22 cellular contexts compared by ENCODE assay signal in the genomic region with DNA sequence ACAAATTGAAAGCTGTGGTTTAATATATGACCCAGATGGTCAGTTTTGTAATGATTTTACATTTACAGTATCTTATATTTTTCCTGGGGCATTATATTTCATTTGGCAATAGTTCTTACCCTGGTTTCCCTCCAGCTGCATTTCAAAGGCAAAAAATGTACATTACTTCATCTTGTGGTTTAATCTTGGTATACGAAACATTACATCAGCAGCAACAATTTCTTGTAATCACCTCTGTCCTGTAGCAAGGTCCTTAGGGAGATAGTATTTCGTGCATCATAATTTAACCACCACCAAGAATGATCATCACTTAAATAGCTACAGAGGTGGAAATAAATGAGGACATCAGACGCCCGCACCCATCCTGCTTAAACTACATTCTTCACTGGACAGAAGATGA. TPM values are rescaled to one million over a fixed set of nuclear protein-coding genes. Genes with fewer than 3 reads are reported as not detected.
DNase-seq lines count a peak whose midpoint lies in the region; ATAC-seq and TF ChIP-seq lines count a peak whose summit lies in the region.
"Had no signal": no experiment of that assay in that cellular context is flagged by ENCODE, and none has a peak within 500 bp of the region (broad histone marks: within the 10 kb centered on the region; RNA-seq: fewer than 3 reads in every experiment).

No MANE protein-coding gene starts in this region.

- peaks cover 12% of the 10 kb centered on the region for H3K9me3 Mint-ChIP-seq in type B pancreatic cell
- H3K9me3 Mint-ChIP-seq in activated CD8-positive, alpha-beta T cell treated with anti-CD3 and anti-CD28 coated beads for 36 hours, result no peaks in the 10 kb centered on the region

- H3K27me3 Mint-ChIP-seq in type B pancreatic cell, result no peaks in the 10 kb centered on the region
- peaks cover 2% of the 10 kb centered on the region for H3K27me3 Mint-ChIP-seq in activated CD8-positive, alpha-beta T cell treated with anti-CD3 and anti-CD28 coated beads for 36 hours
- H3K27me3 Mint-ChIP-seq: stimulated activated naive B cell treated with anti-CD40 and anti-IgM and Interleukin-4, amounts not matched to agents 10 μg/mL and 1 μg/mL and 100 μg/mL, for 72 hours had no signal

- no peak overlapping the region for H3K27ac ChIP-seq in fibroblast of lung (ENCODE audit: insufficient read depth, low read length)
- H3K27ac ChIP-seq: dorsolateral prefrontal cortex, tibial artery had no signal

- POLR2A ChIA-PET in activated CD8-positive, alpha-beta T cell treated with anti-CD3 and anti-CD28 coated beads for 36 hours (lab: Charles Lee), result no interaction called here

- H3K4me2 ChIP-seq in fibroblast of lung (ENCODE audit: extremely low read depth, insufficient read depth, low read length), result no peak overlapping the region

- ATAC-seq in left colon, result no peak
- no peak for ATAC-seq in activated CD8-positive, alpha-beta T cell treated with anti-CD3 and anti-CD28 coated beads for 36 hours
- ATAC-seq: stimulated activated naive B cell treated with anti-CD40 and anti-IgM and Interleukin-4, amounts not matched to agents 10 μg/mL and 1 μg/mL and 100 μg/mL, for 72 hours had no signal

- H2AFZ ChIP-seq in fibroblast of lung (ENCODE audit: low read length), result no peak overlapping the region

- peaks cover 32% of the 10 kb centered on the region for H3K27me3 ChIP-seq in adipocyte (replicated peaks; ENCODE audit: control insufficient read depth, insufficient read depth, low read length)
- H3K27me3 ChIP-seq in fibroblast of lung (ENCODE audit: control insufficient read depth, insufficient read depth, low read length), result no peaks in the 10 kb centered on the region
- H3K27me3 ChIP-seq: tibial artery had no signal

- TF ChIP-seq CTCF in fibroblast of lung (conservative IDR thresholded peaks at IDR 0.05 in 1 of 2, IDR thresholded peaks at IDR 0.05 in 1 of 2; ENCODE audit: low read depth in 1 of 2, low read length in 2 of 2), result no peak
- no peak for TF ChIP-seq CTCF in type B pancreatic cell (conservative IDR thresholded peaks at IDR 0.05)
- no peak for TF ChIP-seq CTCF in activated CD8-positive, alpha-beta T cell treated with anti-CD3 and anti-CD28 coated beads for 36 hours (IDR thresholded peaks at IDR 0.05)

- intact Hi-C loops in left colon (cut with DNase I, micrococcal nuclease), result no loop called here
- intact Hi-C loops in activated CD8-positive, alpha-beta T cell treated with anti-CD3 and anti-CD28 coated beads for 36 hours (cut with micrococcal nuclease), result no loop called here

- H3K9me3 ChIP-seq in adipocyte (ENCODE audit: control insufficient read depth, low read length), result peaks cover 7% of the 10 kb centered on the region
- no peaks in the 10 kb centered on the region for H3K9me3 ChIP-seq in fibroblast of lung (ENCODE audit: control insufficient read depth, insufficient read depth, low read depth, low read length)

- H3K9ac ChIP-seq in adipocyte (ENCODE audit: low read length) (no peak overlapping the region), fibroblast of lung (ENCODE audit: insufficient read depth, low read length) (no peak overlapping the region)

- peaks cover 25% of the 10 kb centered on the region for H3K4me1 Mint-ChIP-seq in type B pancreatic cell (ENCODE audit: unreplicated experiment)
- H3K4me1 Mint-ChIP-seq in activated CD8-positive, alpha-beta T cell treated with anti-CD3 and anti-CD28 coated beads for 36 hours (ENCODE audit: low read depth), result no peaks in the 10 kb centered on the region
- H3K4me1 Mint-ChIP-seq: CD4-positive, alpha-beta memory T cell; stimulated activated naive B cell treated with anti-CD40 and anti-IgM and Interleukin-4, amounts not matched to agents 10 μg/mL and 1 μg/mL and 100 μg/mL, for 72 hours had no signal

- peak overlapping the region; percentile 27 for H3K27ac Mint-ChIP-seq in type B pancreatic cell
- no peak overlapping the region for H3K27ac Mint-ChIP-seq in activated CD8-positive, alpha-beta T cell treated with anti-CD3 and anti-CD28 coated beads for 36 hours
- H3K27ac Mint-ChIP-seq: CD4-positive, alpha-beta memory T cell; stimulated activated naive B cell treated with anti-CD40 and anti-IgM and Interleukin-4, amounts not matched to agents 10 μg/mL and 1 μg/mL and 100 μg/mL, for 72 hours had no signal

- CTCF ChIA-PET in activated CD8-positive, alpha-beta T cell treated with anti-CD3 and anti-CD28 coated beads for 36 hours (lab: Charles Lee), result no interaction called here

- no peaks in the 10 kb centered on the region for H4K20me1 ChIP-seq in fibroblast of lung (ENCODE audit: control insufficient read depth, extremely low read depth, insufficient read depth, low read length)

- H3K4me3 ChIP-seq in adipocyte (ENCODE audit: low read length) (no peak overlapping the region), fibroblast of lung (replicated peaks in 1 of 4; ENCODE audit: control extremely low read depth in 1 of 4, insufficient read depth in 1 of 4, low read depth in 3 of 4, low read length in 4 of 4) (no peak overlapping the region)
- H3K4me3 ChIP-seq: dorsolateral prefrontal cortex, tibial artery had no signal

- H3K36me3 ChIP-seq in adipocyte (ENCODE audit: control insufficient read depth, insufficient read depth, low read length, severe bottlenecking) (no peaks in the 10 kb centered on the region), fibroblast of lung (ENCODE audit: control insufficient read depth, insufficient read depth, low read length) (no peaks in the 10 kb centered on the region)
- H3K36me3 ChIP-seq: tibial artery had no signal

- DNase-seq in M059J (ENCODE audit: low read depth) (peak; percentile 1), adipocyte (ENCODE audit: low read depth) (peak; percentile 73), fibroblast of lung (ENCODE audit: low read depth in 2 of 2) (peak; percentile 83 to 90), type B pancreatic cell (ENCODE audit: extremely low spot score, unreplicated experiment) (no peak), left colon (no peak), T-helper 2 cell (no peak)
- no peak for DNase-seq in activated CD8-positive, alpha-beta T cell treated with anti-CD3 and anti-CD28 coated beads for 36 hours
- DNase-seq: activated CD4-positive, CD25-positive, alpha-beta regulatory T cell treated with anti-CD3 and anti-CD28 coated beads, Interleukin-2, amount 50 U/mL, for 72 hours; activated effector memory CD4-positive, alpha-beta T cell treated with Interleukin-2 at 50 U/mL for 16 hours; CD4-positive, alpha-beta memory T cell; DMS79 treated with DMSO at 0.1 percent for 48 hours; dorsolateral prefrontal cortex; hypothalamus; Karpas-422; kidney glomerular epithelial cell; NCI-H1436 treated with DMSO at 0.1 percent for 48 hours; NCI-H510A treated with DMSO at 0.1 percent for 48 hours; stimulated activated CD4-positive, alpha-beta T cell treated with anti-CD3 and anti-CD28 coated beads, Interleukin-15, amount 100 ng/mL, for 24 hours; stimulated activated naive B cell treated with anti-CD40 and anti-IgM and Interleukin-4, amounts not matched to agents 10 μg/mL and 1 μg/mL and 100 μg/mL, for 72 hours; T-helper 9 cell; tibial artery had no signal

- H3K36me3 Mint-ChIP-seq in type B pancreatic cell, result peaks cover 21% of the 10 kb centered on the region
- H3K36me3 Mint-ChIP-seq in activated CD8-positive, alpha-beta T cell treated with anti-CD3 and anti-CD28 coated beads for 36 hours (ENCODE audit: low read depth), result no peaks in the 10 kb centered on the region
- H3K36me3 Mint-ChIP-seq: CD4-positive, alpha-beta memory T cell; stimulated activated naive B cell treated with anti-CD40 and anti-IgM and Interleukin-4, amounts not matched to agents 10 μg/mL and 1 μg/mL and 100 μg/mL, for 72 hours had no signal

- no peaks in the 10 kb centered on the region for H3K79me2 ChIP-seq in fibroblast of lung (ENCODE audit: control insufficient read depth, insufficient read depth, low read length)

- H3K4me3 Mint-ChIP-seq in type B pancreatic cell, result no peak overlapping the region
- H3K4me3 Mint-ChIP-seq in activated CD8-positive, alpha-beta T cell treated with anti-CD3 and anti-CD28 coated beads for 36 hours, result no peak overlapping the region
- H3K4me3 Mint-ChIP-seq: CD4-positive, alpha-beta memory T cell; stimulated activated naive B cell treated with anti-CD40 and anti-IgM and Interleukin-4, amounts not matched to agents 10 μg/mL and 1 μg/mL and 100 μg/mL, for 72 hours had no signal

- H3K4me1 ChIP-seq in adipocyte (ENCODE audit: control insufficient read depth, insufficient read depth, low read length) (no peaks in the 10 kb centered on the region), fibroblast of lung (ENCODE audit: control insufficient read depth, extremely low read depth, insufficient read depth, low read length) (no peaks in the 10 kb centered on the region)
- H3K4me1 ChIP-seq: tibial artery had no signal

RNA-seq across cellular contexts. Expression of a gene that starts 48.8 kb away (rescaled TPM):
- not detected in 2 replicates for total RNA-seq in M059J (2014; rRNA removed; shearing (Covaris generic))
- total RNA-seq in fibroblast of lung (0.17 and 0.26 TPM in 2 replicates), type B pancreatic cell (ENCODE audit: low replicate concordance) (35.8 and 46.4 TPM in 2 replicates), left colon (under 1 TPM; 0.70 to 0.87 TPM)
- 0.01 and 0.02 TPM in 2 replicates for polyA plus RNA-seq in fibroblast of lung
- polyA plus RNA-seq in fibroblast of lung (2012), result not detected in 2 replicates
- polyA minus RNA-seq in fibroblast of lung (ENCODE audit: low replicate concordance), result not detected in 2 replicates
- total RNA-seq in activated CD8-positive, alpha-beta T cell treated with anti-CD3 and anti-CD28 coated beads for 36 hours, result under 1 TPM; 0.14 to 0.47 TPM
- total RNA-seq: CD4-positive, alpha-beta memory T cell; mononuclear cell had no signal
- polyA plus RNA-seq: CD4-positive, alpha-beta memory T cell had no signal

Comparison
In these comparisons a context has a peak if more than half of its experiments do, and no peak if none do; other contexts are left out.
1. DNase-seq: peak in M059J (single experiment), adipocyte (single experiment) and fibroblast of lung (2 of 2); none in type B pancreatic cell (single experiment), left colon (0 of 2), T-helper 2 cell (0 of 5) and activated CD8-positive, alpha-beta T cell treated with anti-CD3 and anti-CD28 coated beads for 36 hours (single experiment).
2. RNA of a gene that starts 48.8 kb away (total RNA-seq): 35.8 to 46.4 TPM in type B pancreatic cell; 0.70 to 0.87 TPM in left colon, 0.14 to 0.47 TPM in activated CD8-positive, alpha-beta T cell treated with anti-CD3 and anti-CD28 coated beads for 36 hours, 0.17 to 0.26 TPM in fibroblast of lung and not detected in M059J; every median in the first group is over 10 times any median in the second.